Comparison of ENCODE assay signal across 19 cellular contexts in the genomic region with DNA sequence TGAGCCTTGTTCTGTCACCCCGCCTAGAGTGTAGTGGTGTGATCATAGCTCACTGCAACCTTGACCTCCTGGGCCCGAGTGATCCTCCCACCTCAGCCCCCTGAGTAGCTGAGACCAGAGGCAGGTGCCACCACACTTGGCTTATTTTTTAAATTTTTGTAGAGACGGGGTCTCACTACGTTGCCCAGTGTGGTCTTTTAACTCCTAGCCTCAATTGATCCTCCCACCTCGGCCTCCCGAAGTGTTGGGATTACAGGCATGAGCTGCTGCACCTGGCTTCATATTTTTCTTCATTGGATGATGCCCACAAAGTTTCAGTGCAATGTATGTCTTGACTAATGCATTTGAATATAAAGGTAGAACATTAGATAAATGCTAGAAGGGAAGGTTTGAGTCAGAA.
"Had no signal": no experiment of that assay in that cellular context is flagged by ENCODE, and none has a peak within 500 bp of the region (broad histone marks: within the 10 kb centered on the region; RNA-seq: fewer than 3 reads in every experiment).

No MANE protein-coding gene starts in this region.

- H3K4me1 ChIP-seq: spleen, upper lobe of right lung had no signal

- H3K36me3 ChIP-seq: ascending aorta, spleen, upper lobe of right lung had no signal

- FAIRE-seq: endometrium, frontal cortex had no signal

- H3K4me3 ChIP-seq: ascending aorta, hepatocyte, spleen, upper lobe of right lung had no signal

- H3K27ac ChIP-seq: ascending aorta, hepatocyte, spleen, upper lobe of right lung had no signal

- ATAC-seq: activated naive CD4-positive, alpha-beta T cell treated with anti-CD3 and anti-CD28 coated beads, Interleukin-2, amount 50 U/mL, for 72 hours; activated T-helper 17 cell treated with anti-CD3 and anti-CD28 coated beads, Interleukin-2, amount 50 U/mL, for 72 hours; left ventricle myocardium superior; natural killer cell treated with Interleukin-12 subunit alpha and Interleukin-12 subunit beta and Interleukin-15 and Interleukin-18, amount 100 ng/mL, for 72 hours; upper lobe of right lung had no signal

- H2AFZ ChIP-seq: hepatocyte had no signal

- DNase-seq: activated T-cell treated with anti-CD3 and anti-CD28 coated beads, Interleukin-2, amount 50 U/mL, for 1 hour; cerebellar nuclear complex; effector CD4-positive, alpha-beta T cell; glutamatergic neuron; left ventricle myocardium superior; midbrain; retina; spleen; stimulated activated CD4-positive, alpha-beta T cell treated with anti-CD3 and anti-CD28 coated beads, Interleukin-4, amount 100 ng/mL, for 1 hour; stimulated activated naive CD4-positive, alpha-beta T cell; T-helper 1 cell; upper lobe of right lung had no signal

- H3K4me2 ChIP-seq: hepatocyte had no signal

- H3K9me3 ChIP-seq: ascending aorta, spleen, upper lobe of right lung had no signal

- H3K27me3 ChIP-seq: ascending aorta, hepatocyte, spleen, upper lobe of right lung had no signal
